ENCODE assay signal across 10 cellular contexts in genomic region chr22:24466831-24467249, GRCh38. TPM values are rescaled to one million over a fixed set of nuclear protein-coding genes. Genes with fewer than 3 reads are reported as not detected.
DNase-seq lines count a peak whose midpoint lies in the region; ATAC-seq and TF ChIP-seq lines count a peak whose summit lies in the region.
"Had no signal": no experiment of that assay in that cellular context is flagged by ENCODE, and none has a peak within 500 bp of the region (broad histone marks: within the 10 kb centered on the region; RNA-seq: fewer than 3 reads in every experiment).

No MANE protein-coding gene starts in this region.

- H2BK12ac ChIP-seq in trophoblast cell (ENCODE audit: low read length): no peak overlapping the region

- H4K91ac ChIP-seq in trophoblast cell (ENCODE audit: low read depth, low read length): no peak overlapping the region

- H3K79me1 ChIP-seq in trophoblast cell (ENCODE audit: low read length): no peaks in the 10 kb centered on the region

- no peak overlapping the region for H3K27ac Mint-ChIP-seq in activated CD4-positive, alpha-beta T cell treated with anti-CD3 and anti-CD28 coated beads, Interleukin-2, amount 10 ng/mL, durations not matched to agents 7 days and 5 days
- H3K27ac Mint-ChIP-seq: activated T-cell treated with anti-CD3 and anti-CD28 coated beads, Interleukin-2, amount 50 U/mL, for 72 hours had no signal

- H2BK5ac ChIP-seq in trophoblast cell (ENCODE audit: low read depth, low read length, poor library complexity): no peak overlapping the region

- H3K79me2 ChIP-seq in trophoblast cell (ENCODE audit: control insufficient read depth, insufficient read depth, low read length, poor library complexity): no peaks in the 10 kb centered on the region

- POLR2A ChIA-PET in activated CD4-positive, alpha-beta T cell treated with anti-CD3 and anti-CD28 coated beads, Interleukin-2, amount 10 ng/mL, durations not matched to agents 7 days and 5 days (lab: Charles Lee): no interaction called here

- WGBS in trophoblast cell (ENCODE audit: extremely low coverage, insufficient coverage, insufficient read length): no CpG with 5 or more reads among the region's 1 CpG

- TF ChIP-seq CTCF in fibroblast of the aortic adventitia (IDR thresholded peaks at IDR 0.05; ENCODE audit: insufficient read depth, low read length): no peak

- H3K23ac ChIP-seq in trophoblast cell (ENCODE audit: low read length): no peak overlapping the region

- peaks cover 2% of the 10 kb centered on the region for H3K4me1 Mint-ChIP-seq in activated CD4-positive, alpha-beta T cell treated with anti-CD3 and anti-CD28 coated beads, Interleukin-2, amount 10 ng/mL, durations not matched to agents 7 days and 5 days

- H3K4me3 ChIP-seq in fibroblast of the aortic adventitia (ENCODE audit: low read depth, low read length) (no peak overlapping the region), trophoblast cell (ENCODE audit: low read depth, low read length) (no peak overlapping the region)
- H3K4me3 ChIP-seq: tibial nerve had no signal

- no peak overlapping the region for H4K8ac ChIP-seq in trophoblast cell (ENCODE audit: low read depth, low read length)

- H3K9me3 Mint-ChIP-seq in activated CD4-positive, alpha-beta T cell treated with anti-CD3 and anti-CD28 coated beads, Interleukin-2, amount 10 ng/mL, durations not matched to agents 7 days and 5 days: no peaks in the 10 kb centered on the region
- H3K9me3 Mint-ChIP-seq: activated T-cell treated with anti-CD3 and anti-CD28 coated beads, Interleukin-2, amount 50 U/mL, for 72 hours had no signal

- peak overlapping the region; percentile 33 for H2AFZ ChIP-seq in trophoblast cell (ENCODE audit: insufficient read depth, low read length, poor library complexity)

- CTCF ChIA-PET in activated CD4-positive, alpha-beta T cell treated with anti-CD3 and anti-CD28 coated beads, Interleukin-2, amount 10 ng/mL, durations not matched to agents 7 days and 5 days (lab: Charles Lee): interaction anchor here (0.6 to 1.2 kb wide), 4 partner anchors 9 to 55 kb away, joined by 3 to 4 read pairs (median 3); no protein-coding TSS in a partner anchor

- H3K36me3 ChIP-seq in trophoblast cell (ENCODE audit: control insufficient read depth in 1 of 2, insufficient read depth in 2 of 2, low read length in 2 of 2): no peaks in the 10 kb centered on the region
- H3K36me3 ChIP-seq: tibial nerve had no signal

- ATAC-seq in HG02884 (IDR thresholded peaks at IDR 0.05; ENCODE audit: unreplicated experiment) (no peak), GM18520 (IDR thresholded peaks at IDR 0.05; ENCODE audit: unreplicated experiment) (no peak)
- ATAC-seq: activated T-cell treated with anti-CD3 and anti-CD28 coated beads, Interleukin-2, amount 50 U/mL, for 72 hours had no signal

- H3K36me3 Mint-ChIP-seq in activated CD4-positive, alpha-beta T cell treated with anti-CD3 and anti-CD28 coated beads, Interleukin-2, amount 10 ng/mL, durations not matched to agents 7 days and 5 days (ENCODE audit: low read depth): no peaks in the 10 kb centered on the region

- no peak overlapping the region for H4K12ac ChIP-seq in trophoblast cell (ENCODE audit: low read depth, low read length)

- no peak overlapping the region for H3K18ac ChIP-seq in trophoblast cell (ENCODE audit: low read length)

- no peak overlapping the region for H2BK120ac ChIP-seq in trophoblast cell (ENCODE audit: insufficient read depth, low read length, poor library complexity)

- H3K27ac ChIP-seq in trophoblast cell (ENCODE audit: low read depth, low read length): no peak overlapping the region

- H3K27me3 Mint-ChIP-seq in activated CD4-positive, alpha-beta T cell treated with anti-CD3 and anti-CD28 coated beads, Interleukin-2, amount 10 ng/mL, durations not matched to agents 7 days and 5 days: no peaks in the 10 kb centered on the region

- no peak overlapping the region for H3K4ac ChIP-seq in trophoblast cell (ENCODE audit: low read depth, low read length)

- H3K4me3 Mint-ChIP-seq in activated CD4-positive, alpha-beta T cell treated with anti-CD3 and anti-CD28 coated beads, Interleukin-2, amount 10 ng/mL, durations not matched to agents 7 days and 5 days: no peak overlapping the region
- H3K4me3 Mint-ChIP-seq: activated T-cell treated with anti-CD3 and anti-CD28 coated beads, Interleukin-2, amount 50 U/mL, for 72 hours had no signal

- H3K27me3 ChIP-seq in trophoblast cell (ENCODE audit: insufficient read depth, low read length): no peaks in the 10 kb centered on the region
- H3K27me3 ChIP-seq: tibial nerve had no signal

- H2AK5ac ChIP-seq in trophoblast cell (ENCODE audit: low read length): no peak overlapping the region

- H3K4me1 ChIP-seq in trophoblast cell (ENCODE audit: control insufficient read depth in 1 of 2, insufficient read depth in 2 of 2, low read length in 2 of 2): no peaks in the 10 kb centered on the region

- H3K9me3 ChIP-seq in trophoblast cell (ENCODE audit: insufficient read depth, low read depth, low read length): no peaks in the 10 kb centered on the region
- H3K9me3 ChIP-seq: tibial nerve had no signal

- H3K4me2 ChIP-seq in trophoblast cell (ENCODE audit: low read length): no peak overlapping the region

- H3K14ac ChIP-seq in trophoblast cell (ENCODE audit: low read length): no peak overlapping the region

- DNase-seq in ELR (ENCODE audit: low read depth) (peak; percentile 51), OCI-M1 (lab: John Stamatoyannopoulos, UW) (peak; percentile 71), fibroblast of the aortic adventitia (ENCODE audit: low read depth) (peak; percentile 80), trophoblast cell (no peak), NCI-H774 (lab: John Stamatoyannopoulos, UW) (no peak)
- DNase-seq in activated CD4-positive, alpha-beta T cell treated with anti-CD3 and anti-CD28 coated beads, Interleukin-2, amount 10 ng/mL, durations not matched to agents 7 days and 5 days: no peak
- DNase-seq: activated T-cell treated with anti-CD3 and anti-CD28 coated beads, Interleukin-2, amount 50 U/mL, for 72 hours had no signal

- H3K9ac ChIP-seq in trophoblast cell (ENCODE audit: low read length): no peak overlapping the region

RNA-seq across cellular contexts. Expression of gene UPB1, which starts 28.3 kb away (rescaled TPM):
- 0.90 TPM in 1 of 2 replicates, not detected in the other for total RNA-seq in fibroblast of the aortic adventitia (ENCODE audit: low replicate concordance)
- polyA plus RNA-seq in trophoblast cell (2013): 0.03 and 0.04 TPM in 2 replicates
- total RNA-seq in activated CD4-positive, alpha-beta T cell treated with anti-CD3 and anti-CD28 coated beads, Interleukin-2, amount 10 ng/mL, durations not matched to agents 7 days and 5 days: under 1 TPM; 0.40 to 0.67 TPM

RNA-seq across cellular contexts. Expression of gene ADORA2A, which starts 39.4 kb away (rescaled TPM):
- total RNA-seq in fibroblast of the aortic adventitia (ENCODE audit: low replicate concordance): 0.45 and 0.74 TPM in 2 replicates
- polyA plus RNA-seq in trophoblast cell (2013): 2.0 and 2.6 TPM in 2 replicates
- total RNA-seq in activated CD4-positive, alpha-beta T cell treated with anti-CD3 and anti-CD28 coated beads, Interleukin-2, amount 10 ng/mL, durations not matched to agents 7 days and 5 days: 10 to 100 TPM; 25.3 to 29.0 TPM

Comparison
In these comparisons a context has a peak if more than half of its experiments do, and no peak if none do; other contexts are left out.
1. DNase-seq: peak in ELR (single experiment), OCI-M1 (single experiment) and fibroblast of the aortic adventitia (single experiment); none in trophoblast cell (0 of 2), activated CD4-positive, alpha-beta T cell treated with anti-CD3 and anti-CD28 coated beads, Interleukin-2, amount 10 ng/mL, durations not matched to agents 7 days and 5 days (single experiment) and NCI-H774 (single experiment).
2. RNA of gene ADORA2A, which starts 39.4 kb away (total RNA-seq): 25.3 to 29.0 TPM in activated CD4-positive, alpha-beta T cell treated with anti-CD3 and anti-CD28 coated beads, Interleukin-2, amount 10 ng/mL, durations not matched to agents 7 days and 5 days; 0.45 to 0.74 TPM in fibroblast of the aortic adventitia; every median in the first group is over 10 times any median in the second.